In the genomic region with DNA sequence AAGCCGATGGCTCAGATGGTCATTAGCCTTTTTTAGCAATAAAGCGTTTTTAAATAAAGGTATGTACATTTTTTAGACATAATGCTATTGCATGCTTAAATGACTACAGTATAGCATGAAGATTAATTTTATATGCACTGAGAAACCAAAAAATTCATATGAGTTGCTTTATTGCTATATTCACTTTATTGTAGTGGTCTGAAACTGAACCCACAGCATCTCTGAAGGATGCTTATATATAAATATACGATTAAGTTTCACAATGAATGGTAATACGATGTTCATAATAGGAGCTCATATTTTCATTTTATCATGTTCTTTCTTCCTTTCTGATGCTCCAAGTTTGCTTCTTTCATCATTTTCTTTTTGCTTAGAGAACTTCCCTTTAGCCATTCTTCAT, we compare ENCODE assay signal across 22 cellular contexts.
DNase-seq lines count a peak whose midpoint lies in the region; ATAC-seq and TF ChIP-seq lines count a peak whose summit lies in the region.
"Had no signal": no experiment of that assay in that cellular context is flagged by ENCODE, and none has a peak within 500 bp of the region (broad histone marks: within the 10 kb centered on the region; RNA-seq: fewer than 3 reads in every experiment).

No MANE protein-coding gene starts in this region.

- no peaks in the 10 kb centered on the region for H3K27me3 ChIP-seq in CD8-positive, alpha-beta memory T cell (ENCODE audit: insufficient read depth, low read length, poor library complexity, severe bottlenecking)
- H3K27me3 ChIP-seq in dorsolateral prefrontal cortex (no peaks in the 10 kb centered on the region), breast epithelium (no peaks in the 10 kb centered on the region)

- H3K36me3 Mint-ChIP-seq in activated naive CD4-positive, alpha-beta T cell treated with anti-CD3 and anti-CD28 coated beads, Interleukin-2, amount 10 ng/mL, durations not matched to agents 7 days and 5 days: peaks cover 31% of the 10 kb centered on the region
- peaks cover 0 to 11% (median 0%) of the 10 kb centered on the region in 3 donors for H3K36me3 Mint-ChIP-seq in CD8-positive, alpha-beta memory T cell
- no peaks in the 10 kb centered on the region for H3K36me3 Mint-ChIP-seq in T-helper 2 cell treated with Interferon-gamma antibody and Interleukin-4, amounts not matched to agents 5 μg/mL and 100 μg/mL, for 36 hours (ENCODE audit: low read depth)

- TF ChIP-seq CTCF in dorsolateral prefrontal cortex (IDR thresholded peaks at IDR 0.05 in 54 of 56, conservative IDR thresholded peaks at IDR 0.05 in 2 of 56; ENCODE audit: low read depth in 1 of 56, partially characterized antibody in 56 of 56) (no peak), breast epithelium (IDR thresholded peaks at IDR 0.05) (no peak)

- H3K27ac Mint-ChIP-seq in activated naive CD4-positive, alpha-beta T cell treated with anti-CD3 and anti-CD28 coated beads, Interleukin-2, amount 10 ng/mL, durations not matched to agents 7 days and 5 days: peak overlapping the region; percentile 83
- H3K27ac Mint-ChIP-seq in CD8-positive, alpha-beta memory T cell: peak overlapping the region in 1 of 8 donors; percentile 69
- peak overlapping the region; percentile 18 for H3K27ac Mint-ChIP-seq in T-helper 2 cell treated with Interferon-gamma antibody and Interleukin-4, amounts not matched to agents 5 μg/mL and 100 μg/mL, for 36 hours
- H3K27ac Mint-ChIP-seq: GM23338 had no signal

- peaks cover 79% of the 10 kb centered on the region for H3K4me1 Mint-ChIP-seq in activated naive CD4-positive, alpha-beta T cell treated with anti-CD3 and anti-CD28 coated beads, Interleukin-2, amount 10 ng/mL, durations not matched to agents 7 days and 5 days
- H3K4me1 Mint-ChIP-seq in CD8-positive, alpha-beta memory T cell: peaks cover 61 to 70% (median 66%) of the 10 kb centered on the region in 3 donors
- peaks cover 55% of the 10 kb centered on the region for H3K4me1 Mint-ChIP-seq in T-helper 2 cell treated with Interferon-gamma antibody and Interleukin-4, amounts not matched to agents 5 μg/mL and 100 μg/mL, for 36 hours (ENCODE audit: low read depth)
- H3K4me1 Mint-ChIP-seq: GM23338 had no signal

- no peak for DNase-seq in activated naive CD4-positive, alpha-beta T cell treated with anti-CD3 and anti-CD28 coated beads, Interleukin-2, amount 10 ng/mL, durations not matched to agents 7 days and 5 days
- DNase-seq in activated naive CD4-positive, alpha-beta T cell treated with anti-CD3 and anti-CD28 coated beads, Interleukin-2, amount 50 U/mL, for 16 hours: no peak
- DNase-seq in CD8-positive, alpha-beta memory T cell: no peak
- DNase-seq in T-helper 2 cell treated with Interferon-gamma antibody and Interleukin-4, amounts not matched to agents 5 μg/mL and 100 μg/mL, for 36 hours (ENCODE audit: low spot score): no peak
- no peak for DNase-seq in dorsolateral prefrontal cortex
- DNase-seq in breast epithelium (ENCODE audit: low spot score in 2 of 2): no peak
- DNase-seq: DND-41, MM.1S, NCI-H1048, NCI-H1417 treated with DMSO at 0.1 percent for 48 hours, NCI-H187, NCI-H446, NCI-H526, OCI-M1 had no signal

- H3K27ac ChIP-seq in CD8-positive, alpha-beta memory T cell (ENCODE audit: low read depth, low read length): no peak overlapping the region
- H3K27ac ChIP-seq in dorsolateral prefrontal cortex (peak overlapping the region in 42 of 59 donors; percentile 4 to 78 (median 44)), breast epithelium (no peak overlapping the region)
- H3K27ac ChIP-seq: HL-60 had no signal

- H3K4me1 ChIP-seq in CD8-positive, alpha-beta memory T cell (ENCODE audit: insufficient read depth, low read length): peaks cover 76% of the 10 kb centered on the region
- H3K4me1 ChIP-seq in breast epithelium: no peaks in the 10 kb centered on the region
- H3K4me1 ChIP-seq: HAP-1 had no signal

- intact Hi-C loops in dorsolateral prefrontal cortex (cut with DNase I) (no loop called here), breast epithelium (cut with DNase I; ENCODE audit: low total_unique reads) (no loop called here)

- TF ChIP-seq POLR2A in breast epithelium (IDR thresholded peaks at IDR 0.05): no peak

- no peaks in the 10 kb centered on the region for H3K36me3 ChIP-seq in CD8-positive, alpha-beta memory T cell (ENCODE audit: insufficient read depth, low read length)
- H3K36me3 ChIP-seq in breast epithelium: peaks cover 3% of the 10 kb centered on the region
- H3K36me3 ChIP-seq: HAP-1 had no signal

- H3K27me3 Mint-ChIP-seq in activated naive CD4-positive, alpha-beta T cell treated with anti-CD3 and anti-CD28 coated beads, Interleukin-2, amount 10 ng/mL, durations not matched to agents 7 days and 5 days: no peaks in the 10 kb centered on the region
- no peaks in the 10 kb centered on the region for H3K27me3 Mint-ChIP-seq in CD8-positive, alpha-beta memory T cell
- no peaks in the 10 kb centered on the region for H3K27me3 Mint-ChIP-seq in T-helper 2 cell treated with Interferon-gamma antibody and Interleukin-4, amounts not matched to agents 5 μg/mL and 100 μg/mL, for 36 hours (ENCODE audit: low read depth)
- H3K27me3 Mint-ChIP-seq: CD4-positive, alpha-beta memory T cell had no signal

- peaks cover 16% of the 10 kb centered on the region for H3K9me3 Mint-ChIP-seq in activated naive CD4-positive, alpha-beta T cell treated with anti-CD3 and anti-CD28 coated beads, Interleukin-2, amount 10 ng/mL, durations not matched to agents 7 days and 5 days
- H3K9me3 Mint-ChIP-seq in CD8-positive, alpha-beta memory T cell: peaks cover 0 to 1% (median 0%) of the 10 kb centered on the region in 5 donors
- H3K9me3 Mint-ChIP-seq in T-helper 2 cell treated with Interferon-gamma antibody and Interleukin-4, amounts not matched to agents 5 μg/mL and 100 μg/mL, for 36 hours: peaks cover 5% of the 10 kb centered on the region
- H3K9me3 Mint-ChIP-seq: GM23338 had no signal

- no peak overlapping the region for H3K4me3 Mint-ChIP-seq in activated naive CD4-positive, alpha-beta T cell treated with anti-CD3 and anti-CD28 coated beads, Interleukin-2, amount 10 ng/mL, durations not matched to agents 7 days and 5 days
- H3K4me3 Mint-ChIP-seq in CD8-positive, alpha-beta memory T cell: peak overlapping the region in 1 of 7 donors; percentile 29
- peak overlapping the region; percentile 2 for H3K4me3 Mint-ChIP-seq in T-helper 2 cell treated with Interferon-gamma antibody and Interleukin-4, amounts not matched to agents 5 μg/mL and 100 μg/mL, for 36 hours
- H3K4me3 Mint-ChIP-seq: GM23338 had no signal

- no peak for ATAC-seq in GM19467 (IDR thresholded peaks at IDR 0.05; ENCODE audit: unreplicated experiment)
- ATAC-seq: GM12878, GM23338, HepG2, K562 had no signal

- CTCF ChIA-PET in activated naive CD4-positive, alpha-beta T cell treated with anti-CD3 and anti-CD28 coated beads, Interleukin-2, amount 10 ng/mL, durations not matched to agents 7 days and 5 days (lab: Charles Lee): no interaction called here
- CTCF ChIA-PET in CD8-positive, alpha-beta memory T cell (lab: Charles Lee): interaction anchor here (1.6 kb wide), 1 partner anchor 277 kb away, joined by 4 read pairs; no protein-coding TSS in a partner anchor

- POLR2A ChIA-PET in CD8-positive, alpha-beta memory T cell (lab: Charles Lee): no interaction called here

- no peaks in the 10 kb centered on the region for H3K9me3 ChIP-seq in CD8-positive, alpha-beta memory T cell (ENCODE audit: low read length)
- H3K9me3 ChIP-seq in breast epithelium: peaks cover 0 to 5% of the 10 kb centered on the region in 2 donors
- H3K9me3 ChIP-seq: HAP-1 had no signal

- peak overlapping the region; percentile 23 for H3K4me3 ChIP-seq in CD8-positive, alpha-beta memory T cell (ENCODE audit: low read length)
- H3K4me3 ChIP-seq in dorsolateral prefrontal cortex: no peak overlapping the region
- H3K4me3 ChIP-seq in breast epithelium: no peak overlapping the region
- H3K4me3 ChIP-seq: GM12878, GM23338, HAP-1, K562 had no signal

Comparison
In these comparisons a context has a peak if more than half of its experiments do, and no peak if none do; other contexts are left out.
1. H3K27ac ChIP-seq: peak in dorsolateral prefrontal cortex (42 of 59); none in CD8-positive, alpha-beta memory T cell (single experiment) and breast epithelium (0 of 2).